In the genomic region with DNA sequence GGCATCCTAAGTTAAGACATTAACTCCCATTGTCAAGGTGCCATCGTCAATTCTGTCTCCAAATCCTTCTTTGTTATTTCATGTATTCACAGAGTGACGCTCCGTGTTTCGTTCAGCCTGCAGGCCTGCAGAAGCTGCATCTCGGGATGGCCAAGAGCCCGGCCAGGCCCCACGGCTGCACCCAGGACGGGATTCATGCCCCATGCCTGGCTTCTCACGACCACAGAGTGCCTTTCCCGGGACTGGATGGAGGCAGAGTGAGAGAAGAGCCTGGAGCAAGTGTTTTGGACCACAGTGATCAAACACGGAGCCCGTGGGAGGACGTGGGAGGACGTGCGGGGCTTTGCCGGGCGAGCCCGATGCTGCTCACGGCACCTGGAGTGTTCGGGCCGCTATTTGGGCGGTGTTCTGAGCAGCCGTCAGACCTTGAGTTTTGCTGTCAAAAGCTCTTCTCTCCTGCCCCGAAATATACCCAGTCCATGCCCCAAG, we compare ENCODE assay signal across 2 cellular contexts.
TF ChIP-seq lines count a peak whose summit lies in the region.

No MANE protein-coding gene starts in this region.

TF ChIP-seq in WTC11, 78 proteins besides CTCF, POLR2A, EP300 and RAD21:
- no peak for TF ChIP-seq NR1H2 (CRISPR knock-in tag; IDR thresholded peaks at IDR 0.05)
TF ChIP-seq in WTC11: peak in this region for 0.

TF ChIP-seq in endothelial cell of umbilical vein, 7 proteins besides CTCF, POLR2A, EP300 and RAD21:
- TF ChIP-seq GATA2 (IDR thresholded peaks at IDR 0.05; ENCODE audit: insufficient read depth, insufficient read length, low read depth, low read length) (no peak), JUN (IDR thresholded peaks at IDR 0.05; ENCODE audit: borderline replicate concordance, insufficient read depth, insufficient read length, low read depth) (no peak), MYC (IDR thresholded peaks at IDR 0.05; ENCODE audit: low read depth, low read length) (no peak), EZH2 (IDR thresholded peaks at IDR 0.05; ENCODE audit: borderline replicate concordance, low read depth, low read length, severe bottlenecking) (no peak), MAX (IDR thresholded peaks at IDR 0.05; ENCODE audit: insufficient read depth, insufficient read length) (no peak), FOS (IDR thresholded peaks at IDR 0.05; ENCODE audit: borderline replicate concordance, insufficient read depth, low read length) (no peak), POLR2AphosphoS5 (IDR thresholded peaks at IDR 0.05; ENCODE audit: insufficient read depth, low read depth, low read length) (no peak)
TF ChIP-seq in endothelial cell of umbilical vein: peak in this region for 0.
